In genomic region chr21:43659136-43660000, GRCh38 we compare ENCODE assay signal across 8 cellular contexts. TPM values are rescaled to one million over a fixed set of nuclear protein-coding genes. Genes with fewer than 3 reads are reported as not detected.
DNase-seq lines count a peak whose midpoint lies in the region; ATAC-seq and TF ChIP-seq lines count a peak whose summit lies in the region.

Gene HSF2BP, minus strand, starts transcription at chr21:43659488. Its CDS starts 1,392 bp downstream, at chr21:43658096.
A gene with protein sequence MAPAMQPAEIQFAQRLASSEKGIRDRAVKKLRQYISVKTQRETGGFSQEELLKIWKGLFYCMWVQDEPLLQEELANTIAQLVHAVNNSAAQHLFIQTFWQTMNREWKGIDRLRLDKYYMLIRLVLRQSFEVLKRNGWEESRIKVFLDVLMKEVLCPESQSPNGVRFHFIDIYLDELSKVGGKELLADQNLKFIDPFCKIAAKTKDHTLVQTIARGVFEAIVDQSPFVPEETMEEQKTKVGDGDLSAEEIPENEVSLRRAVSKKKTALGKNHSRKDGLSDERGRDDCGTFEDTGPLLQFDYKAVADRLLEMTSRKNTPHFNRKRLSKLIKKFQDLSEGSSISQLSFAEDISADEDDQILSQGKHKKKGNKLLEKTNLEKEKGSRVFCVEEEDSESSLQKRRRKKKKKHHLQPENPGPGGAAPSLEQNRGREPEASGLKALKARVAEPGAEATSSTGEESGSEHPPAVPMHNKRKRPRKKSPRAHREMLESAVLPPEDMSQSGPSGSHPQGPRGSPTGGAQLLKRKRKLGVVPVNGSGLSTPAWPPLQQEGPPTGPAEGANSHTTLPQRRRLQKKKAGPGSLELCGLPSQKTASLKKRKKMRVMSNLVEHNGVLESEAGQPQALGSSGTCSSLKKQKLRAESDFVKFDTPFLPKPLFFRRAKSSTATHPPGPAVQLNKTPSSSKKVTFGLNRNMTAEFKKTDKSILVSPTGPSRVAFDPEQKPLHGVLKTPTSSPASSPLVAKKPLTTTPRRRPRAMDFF (plus strand): TSS chr21:43659560. CDS start chr21:43659665, 105 bp downstream.

- H3K27me3 ChIP-seq in HUES6 (ENCODE audit: control insufficient read depth, insufficient read depth, low read length) = no peaks in the 10 kb centered on the region

- H3K4me3 ChIP-seq in HUES6 (ENCODE audit: low read depth, low read length) = peak within 1 kb of the TSS; percentile 96
- H3K4me3 ChIP-seq in OCI-LY7 (ENCODE audit: low read depth, low read length, poor library complexity, severe bottlenecking) = peak within 1 kb of the TSS; percentile 96

- peak within 1 kb of the TSS; percentile 58; the same call in 1 of the 2 replicates for H2AFZ ChIP-seq in OCI-LY7 (ENCODE audit: low read length)

- H3K9me3 ChIP-seq in HUES6 (ENCODE audit: control insufficient read depth, insufficient read depth, low read depth, low read length) (no peaks in the 10 kb centered on the region), OCI-LY7 (ENCODE audit: low read length) (no peaks in the 10 kb centered on the region)

- peak; percentile 78 for TF ChIP-seq POLR2A in erythroblast (IDR thresholded peaks at IDR 0.05; ENCODE audit: low read length)

- H3K9me2 ChIP-seq in OCI-LY7 (ENCODE audit: insufficient read depth, low read length) = no peaks in the 10 kb centered on the region

- H3K27ac ChIP-seq in HUES6 (ENCODE audit: low read depth, low read length) = peak within 1 kb of the TSS; percentile 79; the same call in 1 of the 2 replicates
- H3K27ac ChIP-seq in OCI-LY7 (ENCODE audit: low read depth, low read length, poor library complexity, severe bottlenecking) = peak within 1 kb of the TSS; percentile 79

- H3K9ac ChIP-seq in HUES6 (ENCODE audit: low read length) = peak within 1 kb of the TSS; percentile 96

- H3K79me2 ChIP-seq in OCI-LY7 (ENCODE audit: insufficient read depth, low read depth, low read length) = peaks cover 48% of the 10 kb centered on the region

- H3K4me1 ChIP-seq in HUES6 (ENCODE audit: control insufficient read depth, insufficient read depth, low read length) (0 out of 2 replicates have a peak, but pooled peaks cover 9% of the 10 kb centered on the region), OCI-LY7 (ENCODE audit: insufficient read depth, low read length, poor library complexity, severe bottlenecking) (peaks cover 24% of the 10 kb centered on the region)

- peaks cover 30% of the 10 kb centered on the region for H4K20me1 ChIP-seq in OCI-LY7 (ENCODE audit: insufficient read depth, low read length)

- BruUV-seq in OCI-LY7 (replicated peaks; lab: Mats Ljungman, UMichigan) = no TSS peak

- peak; percentile 76 for DNase-seq in CMK (ENCODE audit: low read depth)
- DNase-seq in OCI-LY7 (ENCODE audit: low spot score) = peak; percentile 90
- peak; percentile 68 for DNase-seq in activated T-cell treated with anti-CD3 and anti-CD28 coated beads for 4 hours
- peak; percentile 92 to 94 for DNase-seq in erythroblast (lab: John Stamatoyannopoulos, UW)
- peak; percentile 82 for DNase-seq in mucosa of gallbladder (ENCODE audit: low spot score)
- peak; percentile 72 to 78 for DNase-seq in stimulated activated CD8-positive, alpha-beta memory T cell treated with anti-CD3 and anti-CD28 coated beads, Interleukin-2, amount 100 ng/mL, for 48 hours (ENCODE audit: low read depth in 2 of 2)

- H3K36me3 ChIP-seq in HUES6 (ENCODE audit: control insufficient read depth, insufficient read depth, low read length) (peaks cover 31% of the 10 kb centered on the region), OCI-LY7 (ENCODE audit: insufficient read depth, low read length) (peaks cover 37% of the 10 kb centered on the region)

- peak; percentile 42 for ATAC-seq in GM19468 (IDR thresholded peaks at IDR 0.05; ENCODE audit: extremely low read depth, unreplicated experiment)

- POLR2A ChIA-PET in OCI-LY7 (lab: Charles Lee) = no interaction called here

- TF ChIP-seq CTCF in OCI-LY7 (conservative IDR thresholded peaks at IDR 0.05; ENCODE audit: low read length) = no peak

- CTCF ChIA-PET in OCI-LY7 (lab: Charles Lee; ENCODE audit: unreplicated experiment) = no interaction called here

- peak within 1 kb of the TSS; percentile 82 for H3K4me2 ChIP-seq in OCI-LY7 (ENCODE audit: low read length)

- intact Hi-C loops in OCI-LY7 (cut with micrococcal nuclease; ENCODE audit: unreplicated experiment) = loop anchor here (10.0 kb wide), 1 partner anchor 1005 kb away; the partner anchor contains the start of gene PDE9A

RNA-seq across cellular contexts. Expression of gene HSF2BP, which starts in this region (rescaled TPM):
- 3.5 and 6.8 TPM in 2 replicates for total RNA-seq in OCI-LY7 (2014; rRNA removed; shearing (Covaris generic))
- 5.0 and 5.1 TPM in 2 replicates for total RNA-seq in OCI-LY7 (2022)
- total RNA-seq in mucosa of gallbladder = 0.26 TPM

RNA-seq across cellular contexts. Expression of the second gene that starts in this region (rescaled TPM):
- total RNA-seq in OCI-LY7 (2014; rRNA removed; shearing (Covaris generic)) = 53.4 and 58.6 TPM in 2 replicates
- 67.6 and 74.5 TPM in 2 replicates for total RNA-seq in OCI-LY7 (2022)
- 16.5 TPM for total RNA-seq in mucosa of gallbladder

Comparison
In these comparisons a context has a peak if more than half of its experiments do, and no peak if none do; other contexts are left out.
1. Peak in every context shown above with its lines: DNase-seq, ATAC-seq, H3K4me3 ChIP-seq and H3K27ac ChIP-seq.